ENCODE assay signal across 1 cellular context in genomic region chr11:64206457-64207246, GRCh38.
A peak's percentile ranks its signal among the peaks of the same experiment; 100 is the strongest.
TF ChIP-seq lines count a peak whose summit lies in the region.

Gene FERMT3 (plus strand): TSS chr11:64206721. CDS start chr11:64207365, 644 bp downstream.

TF ChIP-seq in K562, 482 proteins besides CTCF, POLR2A, EP300 and RAD21 (continues in another document):
- TF ChIP-seq ZNF408 (CRISPR knock-in tag; IDR thresholded peaks at IDR 0.05; ENCODE audit: low read depth) (no peak), ZNF121 (CRISPR knock-in tag; conservative IDR thresholded peaks at IDR 0.05) (no peak), ETV1 (tag; conservative IDR thresholded peaks at IDR 0.05; ENCODE audit: low read depth) (0 out of 2 replicates have a peak, but pooled peaks have one; percentile 52), CREBBP (IDR thresholded peaks at IDR 0.05; ENCODE audit: low read depth, low read length) (no peak), GABPA (tag; conservative IDR thresholded peaks at IDR 0.05; ENCODE audit: low read depth) (no peak), POLR3G (IDR thresholded peaks at IDR 0.05; ENCODE audit: extremely low read depth, insufficient read length, insufficient replicate concordance) (no peak), NCOA2 (IDR thresholded peaks at IDR 0.05; ENCODE audit: partially characterized antibody in 2 of 2) (no peak), PTBP1 (IDR thresholded peaks at IDR 0.05; ENCODE audit: low read depth, low read length) (peak; percentile 69; the same call in 1 of the 2 replicates), HNRNPLL (IDR thresholded peaks at IDR 0.05; ENCODE audit: low read depth, low read length, poor library complexity, severe bottlenecking) (no peak), EZH2 (IDR thresholded peaks at IDR 0.05; ENCODE audit: borderline replicate concordance, low read depth, low read length) (no peak), PHB (CRISPR knock-in tag; IDR thresholded peaks at IDR 0.05) (no peak), NUFIP1 (IDR thresholded peaks at IDR 0.05; ENCODE audit: partially characterized antibody) (no peak), CBX2 (IDR thresholded peaks at IDR 0.05; ENCODE audit: insufficient read depth, low read length, poor library complexity, severe bottlenecking) (no peak), HNRNPUL1 (IDR thresholded peaks at IDR 0.05; ENCODE audit: low read length) (no peak), ZNF23 (CRISPR knock-in tag; IDR thresholded peaks at IDR 0.05) (no peak), ZNF780A (CRISPR knock-in tag; IDR thresholded peaks at IDR 0.05) (no peak), ZNF316 (IDR thresholded peaks at IDR 0.05) (no peak), THRAP3 (IDR thresholded peaks at IDR 0.05; ENCODE audit: borderline replicate concordance) (no peak), KAT7 (CRISPR knock-in tag; IDR thresholded peaks at IDR 0.05; ENCODE audit: borderline replicate concordance) (peak; percentile 49; the same call in 1 of the 2 replicates), ZNF717 (CRISPR knock-in tag; IDR thresholded peaks at IDR 0.05) (0 out of 2 replicates have a peak, but pooled peaks have one; percentile 51), STAT5B (CRISPR knock-in tag; IDR thresholded peaks at IDR 0.05) (no peak), NFE2L1 (tag; IDR thresholded peaks at IDR 0.05; ENCODE audit: borderline replicate concordance, low read depth) (no peak), NFRKB (IDR thresholded peaks at IDR 0.05; ENCODE audit: low read depth) (no peak; the same call in none of the 2 replicates), GATAD2B (IDR thresholded peaks at IDR 0.05; ENCODE audit: borderline replicate concordance) (0 out of 2 replicates have a peak, but pooled peaks have one; percentile 71), GABPB2 (CRISPR knock-in tag; conservative IDR thresholded peaks at IDR 0.05) (no peak), ZNF668 (CRISPR knock-in tag; IDR thresholded peaks at IDR 0.05) (no peak), GTF3C2 (IDR thresholded peaks at IDR 0.05; ENCODE audit: borderline replicate concordance, extremely low read depth, insufficient read length) (no peak), DDX20 (tag; IDR thresholded peaks at IDR 0.05; ENCODE audit: low read depth) (no peak), SMAD1 (IDR thresholded peaks at IDR 0.05; ENCODE audit: low read depth, low read length, partially characterized antibody) (peak; percentile 86), ZNF778 (CRISPR knock-in tag; IDR thresholded peaks at IDR 0.05) (no peak), KLF13 (tag; IDR thresholded peaks at IDR 0.05; ENCODE audit: borderline replicate concordance, low read depth) (no peak), HOXB6 (CRISPR knock-in tag; IDR thresholded peaks at IDR 0.05; ENCODE audit: borderline replicate concordance) (no peak), MAFK (IDR thresholded peaks at IDR 0.05; ENCODE audit: low read length) (no peak), BMI1 (IDR thresholded peaks at IDR 0.05; ENCODE audit: low read length) (no peak)
- TF ChIP-seq, protein P1, sequence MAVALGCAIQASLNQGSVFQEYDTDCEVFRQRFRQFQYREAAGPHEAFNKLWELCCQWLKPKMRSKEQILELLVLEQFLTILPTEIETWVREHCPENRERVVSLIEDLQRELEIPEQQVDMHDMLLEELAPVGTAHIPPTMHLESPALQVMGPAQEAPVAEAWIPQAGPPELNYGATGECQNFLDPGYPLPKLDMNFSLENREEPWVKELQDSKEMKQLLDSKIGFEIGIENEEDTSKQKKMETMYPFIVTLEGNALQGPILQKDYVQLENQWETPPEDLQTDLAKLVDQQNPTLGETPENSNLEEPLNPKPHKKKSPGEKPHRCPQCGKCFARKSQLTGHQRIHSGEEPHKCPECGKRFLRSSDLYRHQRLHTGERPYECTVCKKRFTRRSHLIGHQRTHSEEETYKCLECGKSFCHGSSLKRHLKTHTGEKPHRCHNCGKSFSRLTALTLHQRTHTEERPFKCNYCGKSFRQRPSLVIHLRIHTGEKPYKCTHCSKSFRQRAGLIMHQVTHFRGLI (CRISPR knock-in tag; IDR thresholded peaks at IDR 0.05), result no peak
- TF ChIP-seq, protein P2, sequence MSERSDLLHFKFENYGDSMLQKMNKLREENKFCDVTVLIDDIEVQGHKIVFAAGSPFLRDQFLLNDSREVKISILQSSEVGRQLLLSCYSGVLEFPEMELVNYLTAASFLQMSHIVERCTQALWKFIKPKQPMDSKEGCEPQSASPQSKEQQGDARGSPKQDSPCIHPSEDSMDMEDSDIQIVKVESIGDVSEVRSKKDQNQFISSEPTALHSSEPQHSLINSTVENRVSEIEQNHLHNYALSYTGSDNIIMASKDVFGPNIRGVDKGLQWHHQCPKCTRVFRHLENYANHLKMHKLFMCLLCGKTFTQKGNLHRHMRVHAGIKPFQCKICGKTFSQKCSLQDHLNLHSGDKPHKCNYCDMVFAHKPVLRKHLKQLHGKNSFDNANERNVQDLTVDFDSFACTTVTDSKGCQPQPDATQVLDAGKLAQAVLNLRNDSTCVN (CRISPR knock-in tag; IDR thresholded peaks at IDR 0.05), result no peak
- TF ChIP-seq, protein P3, sequence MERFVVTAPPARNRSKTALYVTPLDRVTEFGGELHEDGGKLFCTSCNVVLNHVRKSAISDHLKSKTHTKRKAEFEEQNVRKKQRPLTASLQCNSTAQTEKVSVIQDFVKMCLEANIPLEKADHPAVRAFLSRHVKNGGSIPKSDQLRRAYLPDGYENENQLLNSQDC (CRISPR knock-in tag; IDR thresholded peaks at IDR 0.05), result no peak
- TF ChIP-seq, protein P4, sequence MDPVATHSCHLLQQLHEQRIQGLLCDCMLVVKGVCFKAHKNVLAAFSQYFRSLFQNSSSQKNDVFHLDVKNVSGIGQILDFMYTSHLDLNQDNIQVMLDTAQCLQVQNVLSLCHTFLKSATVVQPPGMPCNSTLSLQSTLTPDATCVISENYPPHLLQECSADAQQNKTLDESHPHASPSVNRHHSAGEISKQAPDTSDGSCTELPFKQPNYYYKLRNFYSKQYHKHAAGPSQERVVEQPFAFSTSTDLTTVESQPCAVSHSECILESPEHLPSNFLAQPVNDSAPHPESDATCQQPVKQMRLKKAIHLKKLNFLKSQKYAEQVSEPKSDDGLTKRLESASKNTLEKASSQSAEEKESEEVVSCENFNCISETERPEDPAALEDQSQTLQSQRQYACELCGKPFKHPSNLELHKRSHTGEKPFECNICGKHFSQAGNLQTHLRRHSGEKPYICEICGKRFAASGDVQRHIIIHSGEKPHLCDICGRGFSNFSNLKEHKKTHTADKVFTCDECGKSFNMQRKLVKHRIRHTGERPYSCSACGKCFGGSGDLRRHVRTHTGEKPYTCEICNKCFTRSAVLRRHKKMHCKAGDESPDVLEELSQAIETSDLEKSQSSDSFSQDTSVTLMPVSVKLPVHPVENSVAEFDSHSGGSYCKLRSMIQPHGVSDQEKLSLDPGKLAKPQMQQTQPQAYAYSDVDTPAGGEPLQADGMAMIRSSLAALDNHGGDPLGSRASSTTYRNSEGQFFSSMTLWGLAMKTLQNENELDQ (CRISPR knock-in tag; IDR thresholded peaks at IDR 0.05; ENCODE audit: borderline replicate concordance), result no peak
- TF ChIP-seq, protein P5, sequence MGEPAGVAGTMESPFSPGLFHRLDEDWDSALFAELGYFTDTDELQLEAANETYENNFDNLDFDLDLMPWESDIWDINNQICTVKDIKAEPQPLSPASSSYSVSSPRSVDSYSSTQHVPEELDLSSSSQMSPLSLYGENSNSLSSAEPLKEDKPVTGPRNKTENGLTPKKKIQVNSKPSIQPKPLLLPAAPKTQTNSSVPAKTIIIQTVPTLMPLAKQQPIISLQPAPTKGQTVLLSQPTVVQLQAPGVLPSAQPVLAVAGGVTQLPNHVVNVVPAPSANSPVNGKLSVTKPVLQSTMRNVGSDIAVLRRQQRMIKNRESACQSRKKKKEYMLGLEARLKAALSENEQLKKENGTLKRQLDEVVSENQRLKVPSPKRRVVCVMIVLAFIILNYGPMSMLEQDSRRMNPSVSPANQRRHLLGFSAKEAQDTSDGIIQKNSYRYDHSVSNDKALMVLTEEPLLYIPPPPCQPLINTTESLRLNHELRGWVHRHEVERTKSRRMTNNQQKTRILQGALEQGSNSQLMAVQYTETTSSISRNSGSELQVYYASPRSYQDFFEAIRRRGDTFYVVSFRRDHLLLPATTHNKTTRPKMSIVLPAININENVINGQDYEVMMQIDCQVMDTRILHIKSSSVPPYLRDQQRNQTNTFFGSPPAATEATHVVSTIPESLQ (CRISPR knock-in tag; IDR thresholded peaks at IDR 0.05), result no peak
- TF ChIP-seq, protein P6, sequence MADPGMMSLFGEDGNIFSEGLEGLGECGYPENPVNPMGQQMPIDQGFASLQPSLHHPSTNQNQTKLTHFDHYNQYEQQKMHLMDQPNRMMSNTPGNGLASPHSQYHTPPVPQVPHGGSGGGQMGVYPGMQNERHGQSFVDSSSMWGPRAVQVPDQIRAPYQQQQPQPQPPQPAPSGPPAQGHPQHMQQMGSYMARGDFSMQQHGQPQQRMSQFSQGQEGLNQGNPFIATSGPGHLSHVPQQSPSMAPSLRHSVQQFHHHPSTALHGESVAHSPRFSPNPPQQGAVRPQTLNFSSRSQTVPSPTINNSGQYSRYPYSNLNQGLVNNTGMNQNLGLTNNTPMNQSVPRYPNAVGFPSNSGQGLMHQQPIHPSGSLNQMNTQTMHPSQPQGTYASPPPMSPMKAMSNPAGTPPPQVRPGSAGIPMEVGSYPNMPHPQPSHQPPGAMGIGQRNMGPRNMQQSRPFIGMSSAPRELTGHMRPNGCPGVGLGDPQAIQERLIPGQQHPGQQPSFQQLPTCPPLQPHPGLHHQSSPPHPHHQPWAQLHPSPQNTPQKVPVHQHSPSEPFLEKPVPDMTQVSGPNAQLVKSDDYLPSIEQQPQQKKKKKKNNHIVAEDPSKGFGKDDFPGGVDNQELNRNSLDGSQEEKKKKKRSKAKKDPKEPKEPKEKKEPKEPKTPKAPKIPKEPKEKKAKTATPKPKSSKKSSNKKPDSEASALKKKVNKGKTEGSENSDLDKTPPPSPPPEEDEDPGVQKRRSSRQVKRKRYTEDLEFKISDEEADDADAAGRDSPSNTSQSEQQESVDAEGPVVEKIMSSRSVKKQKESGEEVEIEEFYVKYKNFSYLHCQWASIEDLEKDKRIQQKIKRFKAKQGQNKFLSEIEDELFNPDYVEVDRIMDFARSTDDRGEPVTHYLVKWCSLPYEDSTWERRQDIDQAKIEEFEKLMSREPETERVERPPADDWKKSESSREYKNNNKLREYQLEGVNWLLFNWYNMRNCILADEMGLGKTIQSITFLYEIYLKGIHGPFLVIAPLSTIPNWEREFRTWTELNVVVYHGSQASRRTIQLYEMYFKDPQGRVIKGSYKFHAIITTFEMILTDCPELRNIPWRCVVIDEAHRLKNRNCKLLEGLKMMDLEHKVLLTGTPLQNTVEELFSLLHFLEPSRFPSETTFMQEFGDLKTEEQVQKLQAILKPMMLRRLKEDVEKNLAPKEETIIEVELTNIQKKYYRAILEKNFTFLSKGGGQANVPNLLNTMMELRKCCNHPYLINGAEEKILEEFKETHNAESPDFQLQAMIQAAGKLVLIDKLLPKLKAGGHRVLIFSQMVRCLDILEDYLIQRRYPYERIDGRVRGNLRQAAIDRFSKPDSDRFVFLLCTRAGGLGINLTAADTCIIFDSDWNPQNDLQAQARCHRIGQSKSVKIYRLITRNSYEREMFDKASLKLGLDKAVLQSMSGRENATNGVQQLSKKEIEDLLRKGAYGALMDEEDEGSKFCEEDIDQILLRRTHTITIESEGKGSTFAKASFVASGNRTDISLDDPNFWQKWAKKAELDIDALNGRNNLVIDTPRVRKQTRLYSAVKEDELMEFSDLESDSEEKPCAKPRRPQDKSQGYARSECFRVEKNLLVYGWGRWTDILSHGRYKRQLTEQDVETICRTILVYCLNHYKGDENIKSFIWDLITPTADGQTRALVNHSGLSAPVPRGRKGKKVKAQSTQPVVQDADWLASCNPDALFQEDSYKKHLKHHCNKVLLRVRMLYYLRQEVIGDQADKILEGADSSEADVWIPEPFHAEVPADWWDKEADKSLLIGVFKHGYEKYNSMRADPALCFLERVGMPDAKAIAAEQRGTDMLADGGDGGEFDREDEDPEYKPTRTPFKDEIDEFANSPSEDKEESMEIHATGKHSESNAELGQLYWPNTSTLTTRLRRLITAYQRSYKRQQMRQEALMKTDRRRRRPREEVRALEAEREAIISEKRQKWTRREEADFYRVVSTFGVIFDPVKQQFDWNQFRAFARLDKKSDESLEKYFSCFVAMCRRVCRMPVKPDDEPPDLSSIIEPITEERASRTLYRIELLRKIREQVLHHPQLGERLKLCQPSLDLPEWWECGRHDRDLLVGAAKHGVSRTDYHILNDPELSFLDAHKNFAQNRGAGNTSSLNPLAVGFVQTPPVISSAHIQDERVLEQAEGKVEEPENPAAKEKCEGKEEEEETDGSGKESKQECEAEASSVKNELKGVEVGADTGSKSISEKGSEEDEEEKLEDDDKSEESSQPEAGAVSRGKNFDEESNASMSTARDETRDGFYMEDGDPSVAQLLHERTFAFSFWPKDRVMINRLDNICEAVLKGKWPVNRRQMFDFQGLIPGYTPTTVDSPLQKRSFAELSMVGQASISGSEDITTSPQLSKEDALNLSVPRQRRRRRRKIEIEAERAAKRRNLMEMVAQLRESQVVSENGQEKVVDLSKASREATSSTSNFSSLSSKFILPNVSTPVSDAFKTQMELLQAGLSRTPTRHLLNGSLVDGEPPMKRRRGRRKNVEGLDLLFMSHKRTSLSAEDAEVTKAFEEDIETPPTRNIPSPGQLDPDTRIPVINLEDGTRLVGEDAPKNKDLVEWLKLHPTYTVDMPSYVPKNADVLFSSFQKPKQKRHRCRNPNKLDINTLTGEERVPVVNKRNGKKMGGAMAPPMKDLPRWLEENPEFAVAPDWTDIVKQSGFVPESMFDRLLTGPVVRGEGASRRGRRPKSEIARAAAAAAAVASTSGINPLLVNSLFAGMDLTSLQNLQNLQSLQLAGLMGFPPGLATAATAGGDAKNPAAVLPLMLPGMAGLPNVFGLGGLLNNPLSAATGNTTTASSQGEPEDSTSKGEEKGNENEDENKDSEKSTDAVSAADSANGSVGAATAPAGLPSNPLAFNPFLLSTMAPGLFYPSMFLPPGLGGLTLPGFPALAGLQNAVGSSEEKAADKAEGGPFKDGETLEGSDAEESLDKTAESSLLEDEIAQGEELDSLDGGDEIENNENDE (IDR thresholded peaks at IDR 0.05; ENCODE audit: low read depth, low read length), result no peak
